14 cellular contexts compared by ENCODE assay signal in the genomic region with DNA sequence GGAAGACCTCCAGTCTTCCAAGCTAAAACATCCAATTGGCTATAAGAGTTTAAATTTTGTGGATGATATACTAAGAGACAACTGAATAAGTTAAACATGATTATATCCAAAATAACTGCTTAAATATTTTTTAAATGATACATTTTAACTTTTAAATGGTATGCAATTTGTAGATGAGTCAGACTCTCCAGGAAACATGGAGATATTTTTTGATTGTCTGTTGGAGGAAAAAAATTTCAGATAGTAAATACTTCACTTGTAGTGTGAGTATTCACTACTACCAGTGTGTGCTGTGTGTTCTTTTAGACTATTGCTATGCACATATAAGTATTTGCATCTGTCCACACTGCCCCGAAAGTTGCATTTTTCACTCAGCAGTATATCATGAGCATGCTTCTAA.
"Had no signal": no experiment of that assay in that cellular context is flagged by ENCODE, and none has a peak within 500 bp of the region (broad histone marks: within the 10 kb centered on the region; RNA-seq: fewer than 3 reads in every experiment).

No MANE protein-coding gene starts in this region.

- DNase-seq: activated CD4-positive, alpha-beta T cell treated with anti-CD3 and anti-CD28 coated beads for 4 hours; activated CD8-positive, alpha-beta memory T cell treated with anti-CD3 and anti-CD28 coated beads, Interleukin-2, amount 50 U/mL, for 48 hours; activated CD8-positive, alpha-beta T cell treated with anti-CD3 and anti-CD28 coated beads, Interleukin-2, amount 10 ng/mL, durations not matched to agents 7 days and 5 days; activated naive CD4-positive, alpha-beta T cell treated with Interleukin-2 at 50 U/mL for 16 hours; activated naive CD8-positive, alpha-beta T cell treated with anti-CD3 and anti-CD28 coated beads, Interleukin-2, amount 50 U/mL, for 24 hours; caudate nucleus; gastrocnemius medialis; heart right ventricle; kidney; sigmoid colon; stimulated activated CD4-positive, alpha-beta T cell treated with anti-CD3 and anti-CD28 coated beads, Interleukin-2, amount 100 ng/mL, for 48 hours; upper lobe of right lung; WERI-Rb-1 had no signal

- ATAC-seq: activated CD8-positive, alpha-beta T cell treated with anti-CD3 and anti-CD28 coated beads, Interleukin-2, amount 10 ng/mL, durations not matched to agents 7 days and 5 days; activated naive CD8-positive, alpha-beta T cell treated with anti-CD3 and anti-CD28 coated beads, Interleukin-2, amount 50 U/mL, for 24 hours; esophagus mucosa; gastrocnemius medialis; heart right ventricle; upper lobe of right lung had no signal

- FAIRE-seq: kidney had no signal

- H3K27me3 ChIP-seq: gastrocnemius medialis, heart right ventricle, sigmoid colon, upper lobe of right lung had no signal

- H3K4me3 ChIP-seq: gastrocnemius medialis, heart right ventricle, sigmoid colon, upper lobe of right lung had no signal

- H3K27ac ChIP-seq: heart right ventricle, sigmoid colon, upper lobe of right lung, WERI-Rb-1 had no signal
